28 cellular contexts compared by ENCODE assay signal in the genomic region with DNA sequence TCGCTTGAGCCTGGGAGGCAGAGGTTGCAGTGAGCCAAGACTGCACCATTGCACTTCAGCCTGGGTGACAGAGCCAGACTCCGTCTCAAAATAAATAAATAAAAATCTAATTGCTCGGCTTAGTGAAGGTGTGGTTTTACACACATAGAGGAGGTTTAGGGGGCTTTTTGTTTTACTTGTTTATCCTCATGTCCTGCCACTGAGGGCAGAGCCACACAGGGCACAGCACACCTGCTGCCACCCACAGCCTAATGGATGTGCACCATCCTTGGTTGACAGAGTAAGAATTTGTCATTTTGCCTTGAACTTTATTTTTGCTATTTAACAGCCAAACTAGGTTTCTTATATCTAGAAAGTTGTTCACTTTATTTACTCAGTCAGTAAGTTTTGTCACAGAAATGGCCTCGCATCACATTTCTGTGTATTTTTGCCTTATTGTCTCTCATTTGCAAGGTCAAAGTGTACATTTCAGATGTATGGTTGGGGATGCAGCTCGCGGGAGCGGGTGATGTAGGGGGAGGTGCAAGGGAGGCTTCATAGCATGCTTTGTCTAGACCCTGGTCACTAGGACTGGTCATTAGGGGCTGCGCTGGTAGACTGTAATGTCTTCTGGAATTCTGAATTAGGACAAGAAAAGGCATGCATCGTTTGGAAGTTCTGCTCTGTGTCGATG.
"Had no signal": no experiment of that assay in that cellular context is flagged by ENCODE, and none has a peak within 500 bp of the region (broad histone marks: within the 10 kb centered on the region; RNA-seq: fewer than 3 reads in every experiment).

No MANE protein-coding gene starts in this region.

- H3K4me2 ChIP-seq: neural progenitor cell, smooth muscle cell had no signal

- H3K36me3 ChIP-seq: neural progenitor cell, ovary, transverse colon had no signal

- H3K9ac ChIP-seq: neural progenitor cell, parathyroid adenoma had no signal

- H3K27me3 ChIP-seq: neural progenitor cell, ovary, spleen, suprapubic skin, testis, tibial artery, transverse colon, upper lobe of left lung, vagina had no signal

- H3K27ac ChIP-seq: neural progenitor cell, ovary, parathyroid adenoma, psoas muscle, skin epidermis, spleen, suprapubic skin, testis, tibial artery, transverse colon, upper lobe of left lung, vagina had no signal

- H3K4me3 ChIP-seq: neural progenitor cell, ovary, psoas muscle, skin epidermis, smooth muscle cell, spleen, suprapubic skin, testis, tibial artery, transverse colon, upper lobe of left lung, vagina had no signal

- H2AFZ ChIP-seq: neural progenitor cell, parathyroid adenoma had no signal

- H3K4me1 ChIP-seq: neural progenitor cell, parathyroid adenoma had no signal

- ATAC-seq: naive thymus-derived CD4-positive, alpha-beta T cell; natural killer cell; psoas muscle; right cardiac atrium; sciatic nerve; stimulated activated memory B cell treated with anti-CD40 and anti-IgM and Interleukin-4, amounts not matched to agents 10 μg/mL and 1 μg/mL and 100 μg/mL, for 72 hours; stimulated activated naive CD8-positive, alpha-beta T cell treated with anti-CD3 and anti-CD28 coated beads, Interleukin-15, amount 100 ng/mL, for 72 hours; stimulated activated naive CD8-positive, alpha-beta T cell treated with anti-CD3 and anti-CD28 coated beads, Interleukin-15, Interleukin-2, amounts not matched to agents 100 U/mL and 50 U/mL, for 24 hours had no signal

- DNase-seq: naive thymus-derived CD4-positive, alpha-beta T cell; natural killer cell; occipital lobe; ovary; psoas muscle; right cardiac atrium; spleen; stimulated activated CD4-positive, alpha-beta T cell treated with anti-CD3 and anti-CD28 coated beads, Interleukin-12 subunit alpha, Interleukin-12 subunit beta, amount 100 ng/mL, for 4 hours; stimulated activated CD4-positive, alpha-beta T cell treated with anti-CD3 and anti-CD28 coated beads, Interleukin-1b, Interleukin-23, amount 100 ng/mL, for 48 hours; stimulated activated CD4-positive, alpha-beta T cell treated with anti-CD3 and anti-CD28 coated beads, Interleukin-4, amount 100 ng/mL, for 1 hour; stimulated activated CD4-positive, alpha-beta T cell treated with anti-CD3 and anti-CD28 coated beads, Interleukin-4, amount 100 ng/mL, for 4 hours; stimulated activated CD8-positive, alpha-beta memory T cell treated with anti-CD3 and anti-CD28 coated beads, Interleukin-4, amount 100 ng/mL, for 48 hours; stimulated activated naive CD4-positive, alpha-beta T cell; stimulated activated naive CD8-positive, alpha-beta T cell treated with anti-CD3 and anti-CD28 coated beads, Interleukin-15, amount 100 ng/mL, for 72 hours; stimulated activated naive CD8-positive, alpha-beta T cell treated with anti-CD3 and anti-CD28 coated beads, Interleukin-15, Interleukin-2, amounts not matched to agents 100 U/mL and 50 U/mL, for 24 hours; substantia nigra; testis; transverse colon; upper lobe of left lung had no signal

- H3K9me3 ChIP-seq: ovary, psoas muscle, spleen, suprapubic skin, testis, tibial artery, transverse colon, upper lobe of left lung, vagina had no signal
